14 cellular contexts compared by ENCODE assay signal in the genomic region with DNA sequence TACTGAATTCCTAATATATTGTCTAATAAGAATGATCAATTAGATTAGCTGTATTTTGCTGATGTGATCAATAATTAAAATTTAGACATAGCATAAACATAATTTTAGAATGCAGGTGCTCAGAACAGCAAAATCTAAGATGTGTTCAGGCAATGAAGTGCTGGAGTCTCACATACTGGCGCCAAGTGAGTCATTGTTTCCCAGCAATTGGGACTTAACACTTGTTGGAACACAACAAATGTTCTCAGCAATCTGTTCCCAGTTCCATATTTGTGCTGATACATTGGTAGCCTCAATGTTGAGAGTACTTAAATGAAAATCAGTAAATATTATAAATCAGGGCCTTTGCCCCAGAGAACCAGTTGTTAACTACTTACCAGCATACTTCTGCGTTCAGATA.
DNase-seq lines count a peak whose midpoint lies in the region; ATAC-seq and TF ChIP-seq lines count a peak whose summit lies in the region.
"Had no signal": no experiment of that assay in that cellular context is flagged by ENCODE, and none has a peak within 500 bp of the region (broad histone marks: within the 10 kb centered on the region; RNA-seq: fewer than 3 reads in every experiment).

No MANE protein-coding gene starts in this region.

- H3K9me3 ChIP-seq in spleen (peaks cover 0 to 2% (median 0%) of the 10 kb centered on the region in 8 donors), lower lobe of right lung (no peaks in the 10 kb centered on the region)

- H3K4me3 ChIP-seq in AG10803 (ENCODE audit: low read length) (no peak overlapping the region), spleen (no peak overlapping the region), lower lobe of right lung (no peak overlapping the region)
- H3K4me3 ChIP-seq: PC-9 had no signal

- 77 to 92% (median 89%) methylated on average over 2 of the region's 2 CpGs for WGBS in spleen, 5 donors

- intact Hi-C loops in spleen (cut with DNase I; ENCODE audit: low total_unique reads) = no loop called here
- intact Hi-C loops in lower lobe of right lung (cut with DNase I) = no loop called here

- no peak for TF ChIP-seq POLR2A in spleen (IDR thresholded peaks at IDR 0.05)

- TF ChIP-seq CTCF in AG10803 (conservative IDR thresholded peaks at IDR 0.05; ENCODE audit: low read length) (no peak), spleen (IDR thresholded peaks at IDR 0.05 in 8 of 11, conservative IDR thresholded peaks at IDR 0.05 in 3 of 11) (no peak), lower lobe of right lung (IDR thresholded peaks at IDR 0.05) (no peak)

- ATAC-seq in lower lobe of right lung (no peak), HG02798 (IDR thresholded peaks at IDR 0.05; ENCODE audit: poor library complexity, unreplicated experiment) (no peak), HG03460 (IDR thresholded peaks at IDR 0.05; ENCODE audit: unreplicated experiment) (no peak)

- H3K27ac ChIP-seq in epithelial cell of prostate (no peak overlapping the region), spleen (no peak overlapping the region), lower lobe of right lung (no peak overlapping the region)
- H3K27ac ChIP-seq: PC-9 had no signal

- peak; percentile 10 for DNase-seq in AG10803 (ENCODE audit: low read depth)
- DNase-seq in NCI-H446 treated with DMSO at 0.1 percent for 48 hours (lab: John Stamatoyannopoulos, UW) = peak; percentile 75
- peak; percentile 1 for DNase-seq in epithelial cell of prostate (ENCODE audit: low read depth, low spot score)
- peak; percentile 6 for DNase-seq in inferior parietal cortex (ENCODE audit: extremely low spot score)
- no peak for DNase-seq in spleen
- DNase-seq in lower lobe of right lung = no peak
- DNase-seq: HCEC 1CT, NCI-H1694, NCI-H2107, NCI-H345, NCI-H69, PC-9 had no signal

- H3K36me3 ChIP-seq in spleen = no peaks in the 10 kb centered on the region
- no peaks in the 10 kb centered on the region for H3K36me3 ChIP-seq in lower lobe of right lung

- H3K4me1 ChIP-seq in spleen (no peaks in the 10 kb centered on the region), lower lobe of right lung (no peaks in the 10 kb centered on the region)

- H3K27me3 ChIP-seq in spleen (replicated peaks in 1 of 7) (no peaks in the 10 kb centered on the region), lower lobe of right lung (ENCODE audit: low read depth) (no peaks in the 10 kb centered on the region)

Comparison
In these comparisons a context has a peak if more than half of its experiments do, and no peak if none do; other contexts are left out.
1. DNase-seq: peak in AG10803 (single experiment), NCI-H446 treated with DMSO at 0.1 percent for 48 hours (single experiment), epithelial cell of prostate (single experiment) and inferior parietal cortex (single experiment); none in spleen (single experiment) and lower lobe of right lung (single experiment).